8 cellular contexts compared by ENCODE assay signal in the genomic region with DNA sequence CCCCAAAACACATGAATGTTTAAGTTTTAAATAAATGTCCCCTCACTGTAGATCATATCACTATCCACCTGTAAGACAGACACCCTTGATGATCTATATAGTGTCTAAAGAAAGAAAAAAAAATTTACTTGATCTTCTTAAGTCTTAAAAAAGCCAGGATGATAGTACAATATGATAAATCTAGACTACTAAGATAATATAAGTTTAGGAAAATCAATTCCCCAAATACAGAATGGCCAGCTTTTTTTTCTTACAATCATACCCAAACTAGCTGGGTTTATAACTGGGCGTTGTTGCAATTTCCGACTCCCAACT. TPM values are rescaled to one million over a fixed set of nuclear protein-coding genes. Genes with fewer than 3 reads are reported as not detected.
DNase-seq lines count a peak whose midpoint lies in the region; ATAC-seq and TF ChIP-seq lines count a peak whose summit lies in the region.

No MANE protein-coding gene starts in this region.

- H2AFZ ChIP-seq in neural progenitor cell (replicated peaks), result no peak overlapping the region

- peaks cover 81% of the 10 kb centered on the region for H3K36me3 Mint-ChIP-seq in effector memory CD8-positive, alpha-beta T cell (ENCODE audit: insufficient read depth)
- peaks cover 47% of the 10 kb centered on the region for H3K36me3 Mint-ChIP-seq in neural progenitor cell

- peak overlapping the region; percentile 89 to 92 for H3K27ac Mint-ChIP-seq in effector memory CD8-positive, alpha-beta T cell
- H3K27ac Mint-ChIP-seq in neural progenitor cell, result no peak overlapping the region

- DNase-seq in BJ (ENCODE audit: low read depth) (no peak), NB4 (ENCODE audit: low read depth) (no peak), neural progenitor cell (ENCODE audit: low spot score) (no peak), NCI-H774 (lab: John Stamatoyannopoulos, UW) (no peak), NCI-H526 (lab: John Stamatoyannopoulos, UW) (no peak), NCI-H748 treated with DMSO at 0.1 percent for 48 hours (lab: John Stamatoyannopoulos, UW) (no peak)
- no peak for DNase-seq in effector memory CD8-positive, alpha-beta T cell

- H3K4me1 ChIP-seq in neural progenitor cell, result peaks cover 52% of the 10 kb centered on the region

- no peak for TF ChIP-seq POLR2A in NB4 (IDR thresholded peaks at IDR 0.05; ENCODE audit: extremely low read depth, insufficient read length)

- POLR2A ChIA-PET in BJ (lab: Charles Lee), result no interaction called here

- no peaks in the 10 kb centered on the region for H3K9me3 ChIP-seq in neural progenitor cell (ENCODE audit: low read depth)

- H3K27ac ChIP-seq in neural progenitor cell, result no peak overlapping the region

- H3K4me1 Mint-ChIP-seq in effector memory CD8-positive, alpha-beta T cell (ENCODE audit: low read depth in 2 of 2), result peaks cover 59 to 71% of the 10 kb centered on the region in 2 donors
- H3K4me1 Mint-ChIP-seq in neural progenitor cell, result peaks cover 48% of the 10 kb centered on the region

- H3K4me2 ChIP-seq in neural progenitor cell, result peak overlapping the region; percentile 67

- H3K36me3 ChIP-seq in BJ (ENCODE audit: control insufficient read depth, insufficient read depth, low read length) (peaks cover 30% of the 10 kb centered on the region), neural progenitor cell (peaks cover 25% of the 10 kb centered on the region)

- CTCF ChIA-PET in BJ (lab: Yijun Ruan, JAX), result interaction anchor here (0.7 to 4.8 kb wide), 15 partner anchors 10 to 512 kb away, joined by 3 to 24 read pairs (median 3); no protein-coding TSS in a partner anchor

- H3K9me3 Mint-ChIP-seq in effector memory CD8-positive, alpha-beta T cell, result no peaks in the 10 kb centered on the region
- no peaks in the 10 kb centered on the region for H3K9me3 Mint-ChIP-seq in neural progenitor cell

- H3K27me3 Mint-ChIP-seq in effector memory CD8-positive, alpha-beta T cell, result no peaks in the 10 kb centered on the region
- peaks cover 3% of the 10 kb centered on the region for H3K27me3 Mint-ChIP-seq in neural progenitor cell (ENCODE audit: insufficient read depth, low read depth)

- peak overlapping the region; percentile 88 to 90 for H3K4me3 Mint-ChIP-seq in effector memory CD8-positive, alpha-beta T cell
- no peak overlapping the region for H3K4me3 Mint-ChIP-seq in neural progenitor cell

- no peak overlapping the region for H3K9ac ChIP-seq in neural progenitor cell

- peaks cover 100% of the 10 kb centered on the region for H3K79me2 ChIP-seq in neural progenitor cell (ENCODE audit: low read depth)

- H3F3A ChIP-seq in neural progenitor cell (ENCODE audit: low read depth), result peaks cover 48% of the 10 kb centered on the region

- H3K4me3 ChIP-seq in BJ (ENCODE audit: low read depth, low read length) (0 out of 2 replicates have a peak overlapping the region, but pooled peaks have one; percentile 15), NB4 (ENCODE audit: low read depth, low read length) (peak overlapping the region; percentile 45), neural progenitor cell (peak overlapping the region; percentile 14)

- no peak for ATAC-seq in effector memory CD8-positive, alpha-beta T cell (replicated peaks)
- no peak for ATAC-seq in GM19455 (IDR thresholded peaks at IDR 0.05; ENCODE audit: unreplicated experiment)

- no peak for TF ChIP-seq CTCF in BJ (IDR thresholded peaks at IDR 0.05; ENCODE audit: insufficient read depth, low read depth, low read length)
- TF ChIP-seq CTCF in NB4 (IDR thresholded peaks at IDR 0.05; ENCODE audit: low read depth, low read length), result no peak
- TF ChIP-seq CTCF in neural progenitor cell (IDR thresholded peaks at IDR 0.05), result no peak

- no peaks in the 10 kb centered on the region for H3K27me3 ChIP-seq in BJ (ENCODE audit: control insufficient read depth, insufficient read depth, low read length)
- H3K27me3 ChIP-seq in neural progenitor cell, result no peaks in the 10 kb centered on the region

- peaks cover 99% of the 10 kb centered on the region for H4K20me1 ChIP-seq in neural progenitor cell (ENCODE audit: low read depth)

RNA-seq across cellular contexts. Expression of a gene that starts 14.4 kb away (rescaled TPM):
- 9.4 and 13.6 TPM in 2 replicates for polyA plus RNA-seq in BJ (2011; rRNA removed)
- 24.9 and 34.5 TPM in 2 replicates for polyA minus RNA-seq in BJ (2011; rRNA and poly(A)+ RNA removed)
- total RNA-seq in neural progenitor cell (ENCODE audit: low replicate concordance), result 76.3 and 84.4 TPM in 2 replicates
